Comparison of ENCODE assay signal across 30 cellular contexts in genomic region chr3:37896775-37897174, GRCh38.
"Had no signal": no experiment of that assay in that cellular context is flagged by ENCODE, and none has a peak within 500 bp of the region (broad histone marks: within the 10 kb centered on the region; RNA-seq: fewer than 3 reads in every experiment).

No MANE protein-coding gene starts in this region.

- H3K4me3 ChIP-seq: left ventricle myocardium inferior, pancreas, prostate gland, skin epidermis, tibial nerve, vagina had no signal

- H3K27ac ChIP-seq: pancreas, prostate gland, skin epidermis, vagina had no signal

- H3K36me3 ChIP-seq: heart left ventricle, left ventricle myocardium inferior, pancreas, prostate gland, tibial nerve, vagina had no signal

- ATAC-seq: heart left ventricle; left colon; natural killer cell; pancreas; right cardiac atrium; sciatic nerve; stimulated activated memory B cell treated with anti-CD40 and anti-IgM and Interleukin-4, amounts not matched to agents 10 μg/mL and 1 μg/mL and 100 μg/mL, for 72 hours; stimulated activated naive CD8-positive, alpha-beta T cell treated with anti-CD3 and anti-CD28 coated beads, Interleukin-15, amount 100 ng/mL, for 72 hours had no signal

- H3K4me3 Mint-ChIP-seq: immature natural killer cell; mesothelial cell of epicardium; naive B cell; natural killer cell; neural crest cell; stimulated activated memory B cell treated with anti-CD40 and anti-IgM and Interleukin-4, amounts not matched to agents 10 μg/mL and 1 μg/mL and 100 μg/mL, for 72 hours; stimulated activated naive CD8-positive, alpha-beta T cell treated with anti-CD3 and anti-CD28 coated beads, Interleukin-15, amount 100 ng/mL, for 72 hours; type B pancreatic cell had no signal

- DNase-seq: heart left ventricle; hypothalamus; immature natural killer cell; kidney; left colon; left ventricle myocardium inferior; mammary epithelial cell; mesendoderm; naive B cell; natural killer cell; nucleus accumbens; pancreas; posterior cingulate gyrus; retina; right cardiac atrium; stimulated activated CD4-positive, alpha-beta T cell treated with anti-CD3 and anti-CD28 coated beads, Interleukin-12 subunit alpha, Interleukin-12 subunit beta, amount 100 ng/mL, for 4 hours; stimulated activated CD4-positive, alpha-beta T cell treated with anti-CD3 and anti-CD28 coated beads, Interleukin-4, amount 100 ng/mL, for 4 hours; stimulated activated CD8-positive, alpha-beta memory T cell treated with anti-CD3 and anti-CD28 coated beads, Interleukin-4, amount 100 ng/mL, for 48 hours; stimulated activated naive CD4-positive, alpha-beta T cell treated with Interleukin-2 at 50 U/mL for 16 hours; stimulated activated naive CD8-positive, alpha-beta T cell treated with anti-CD3 and anti-CD28 coated beads, Interleukin-15, amount 100 ng/mL, for 72 hours; substantia nigra had no signal

- H3K4me1 Mint-ChIP-seq: immature natural killer cell; mesothelial cell of epicardium; naive B cell; natural killer cell; stimulated activated memory B cell treated with anti-CD40 and anti-IgM and Interleukin-4, amounts not matched to agents 10 μg/mL and 1 μg/mL and 100 μg/mL, for 72 hours had no signal

- H3K9me3 Mint-ChIP-seq: immature natural killer cell; natural killer cell; neural crest cell; stimulated activated memory B cell treated with anti-CD40 and anti-IgM and Interleukin-4, amounts not matched to agents 10 μg/mL and 1 μg/mL and 100 μg/mL, for 72 hours; stimulated activated naive CD8-positive, alpha-beta T cell treated with anti-CD3 and anti-CD28 coated beads, Interleukin-15, amount 100 ng/mL, for 72 hours; type B pancreatic cell had no signal

- H3K27me3 ChIP-seq: heart left ventricle, pancreas, tibial nerve, vagina had no signal

- H3K9me3 ChIP-seq: heart left ventricle, left ventricle myocardium inferior, pancreas, prostate gland, tibial nerve, vagina had no signal

- H3K36me3 Mint-ChIP-seq: immature natural killer cell; naive B cell; natural killer cell; stimulated activated memory B cell treated with anti-CD40 and anti-IgM and Interleukin-4, amounts not matched to agents 10 μg/mL and 1 μg/mL and 100 μg/mL, for 72 hours had no signal

- H3K27me3 Mint-ChIP-seq: naive B cell; stimulated activated memory B cell treated with anti-CD40 and anti-IgM and Interleukin-4, amounts not matched to agents 10 μg/mL and 1 μg/mL and 100 μg/mL, for 72 hours; type B pancreatic cell had no signal

- H3K27ac Mint-ChIP-seq: immature natural killer cell; mesothelial cell of epicardium; naive B cell; natural killer cell; stimulated activated memory B cell treated with anti-CD40 and anti-IgM and Interleukin-4, amounts not matched to agents 10 μg/mL and 1 μg/mL and 100 μg/mL, for 72 hours; type B pancreatic cell had no signal
